In the genomic region with DNA sequence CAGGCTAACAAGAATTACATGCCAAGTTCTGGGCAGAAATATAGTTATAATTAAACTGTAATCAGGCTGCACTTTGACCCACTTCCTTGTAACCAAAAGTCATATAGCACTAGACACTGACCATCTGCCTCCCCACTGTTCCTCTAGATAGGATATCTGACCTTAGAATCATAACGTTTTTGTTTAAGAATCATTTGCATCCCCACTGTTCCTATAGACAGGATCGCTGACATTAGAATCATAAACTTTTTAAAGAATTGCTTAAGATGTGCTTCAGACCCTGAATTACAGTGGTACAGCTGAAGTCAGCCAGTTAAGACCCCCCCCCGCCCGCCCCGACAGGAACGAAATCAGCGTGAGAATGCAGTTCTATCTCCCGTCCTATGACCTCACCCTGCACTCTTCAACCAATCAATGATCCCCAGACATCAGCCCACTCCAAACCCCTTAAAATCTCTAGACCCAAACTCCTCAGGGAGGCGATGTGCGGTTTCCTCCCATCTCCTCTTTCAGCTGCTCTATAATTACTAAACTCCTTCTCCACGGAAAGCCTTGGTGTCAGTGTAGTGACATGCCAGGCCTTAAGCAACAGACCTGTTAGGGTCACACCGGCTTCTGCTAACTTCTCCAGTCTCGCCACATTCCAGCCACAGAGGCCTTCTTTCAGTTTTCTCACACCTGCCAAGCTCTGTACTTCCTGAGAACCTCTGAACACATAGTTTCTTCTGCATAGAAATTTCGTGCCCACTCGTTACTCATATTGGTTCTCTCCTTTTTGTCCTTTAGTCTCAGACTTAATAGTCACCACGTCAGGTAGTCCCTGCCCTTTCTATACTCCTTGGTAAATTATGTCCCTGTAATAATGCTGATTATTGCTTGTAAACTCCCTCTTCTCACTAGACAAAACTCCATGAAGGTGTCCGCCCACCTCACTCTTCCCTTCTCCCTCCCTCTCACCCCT, we compare ENCODE assay signal across 1 cellular context.
TF ChIP-seq lines count a peak whose summit lies in the region.

No MANE protein-coding gene starts in this region.

TF ChIP-seq in K562, 482 proteins besides CTCF, POLR2A, EP300 and RAD21 (continued from another document and continues in another):
- TF ChIP-seq, protein P1, sequence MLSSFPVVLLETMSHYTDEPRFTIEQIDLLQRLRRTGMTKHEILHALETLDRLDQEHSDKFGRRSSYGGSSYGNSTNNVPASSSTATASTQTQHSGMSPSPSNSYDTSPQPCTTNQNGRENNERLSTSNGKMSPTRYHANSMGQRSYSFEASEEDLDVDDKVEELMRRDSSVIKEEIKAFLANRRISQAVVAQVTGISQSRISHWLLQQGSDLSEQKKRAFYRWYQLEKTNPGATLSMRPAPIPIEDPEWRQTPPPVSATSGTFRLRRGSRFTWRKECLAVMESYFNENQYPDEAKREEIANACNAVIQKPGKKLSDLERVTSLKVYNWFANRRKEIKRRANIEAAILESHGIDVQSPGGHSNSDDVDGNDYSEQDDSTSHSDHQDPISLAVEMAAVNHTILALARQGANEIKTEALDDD (IDR thresholded peaks at IDR 0.05): peak; percentile 47; the same call in 1 of the 2 replicates
- TF ChIP-seq ZBTB8A (IDR thresholded peaks at IDR 0.05; ENCODE audit: partially characterized antibody) (no peak), GATA2 (CRISPR knock-in tag; IDR thresholded peaks at IDR 0.05) (0 out of 2 replicates have a peak, but pooled peaks have one; percentile 25), NFRKB (IDR thresholded peaks at IDR 0.05; ENCODE audit: low read depth) (peak; percentile 85), NFXL1 (CRISPR knock-in tag; IDR thresholded peaks at IDR 0.05) (no peak), HNRNPK (IDR thresholded peaks at IDR 0.05; ENCODE audit: low read depth, low read length, poor library complexity, severe bottlenecking) (no peak), FOXO4 (CRISPR knock-in tag; IDR thresholded peaks at IDR 0.05) (no peak), USF2 (CRISPR knock-in tag; IDR thresholded peaks at IDR 0.05) (no peak), ZKSCAN3 (CRISPR knock-in tag; IDR thresholded peaks at IDR 0.05) (no peak), ATF1 (CRISPR knock-in tag; IDR thresholded peaks at IDR 0.05) (no peak), ATF1 (tag; IDR thresholded peaks at IDR 0.05) (peak; percentile 27; the same call in 1 of the 2 replicates), SIX5 (IDR thresholded peaks at IDR 0.05; ENCODE audit: borderline replicate concordance in 1 of 2, insufficient read depth in 1 of 2, low read depth in 1 of 2, low read length in 2 of 2) (no peak), YBX1 (IDR thresholded peaks at IDR 0.05) (no peak), FOXK1 (CRISPR knock-in tag; IDR thresholded peaks at IDR 0.05; ENCODE audit: borderline replicate concordance) (peak; percentile 52; the same call in 1 of the 2 replicates), MAFK (IDR thresholded peaks at IDR 0.05; ENCODE audit: low read length) (peak; percentile 29), SMARCE1 (IDR thresholded peaks at IDR 0.05) (peak; percentile 55; the same call in 1 of the 2 replicates), SRF (CRISPR knock-in tag; IDR thresholded peaks at IDR 0.05) (peak in 1 of 2 experiments; percentile 86; a peak in 1 of 4 replicates), POLR2B (IDR thresholded peaks at IDR 0.05; ENCODE audit: low read depth, partially characterized antibody) (peak; percentile 66), PRDM10 (IDR thresholded peaks at IDR 0.05; ENCODE audit: partially characterized antibody) (peak; percentile 81), TEAD2 (tag; IDR thresholded peaks at IDR 0.05) (peak; percentile 74), SMARCA5 (IDR thresholded peaks at IDR 0.05) (peak; percentile 67; the same call in 1 of the 2 replicates), SPI1 (IDR thresholded peaks at IDR 0.05; ENCODE audit: borderline replicate concordance, low read depth, low read length) (0 out of 2 replicates have a peak, but pooled peaks have one; percentile 5), ZFX (CRISPR knock-in tag; IDR thresholded peaks at IDR 0.05) (peak; percentile 52), BRD4 (IDR thresholded peaks at IDR 0.05) (no peak; the same call in 1 of the 2 replicates), POLR3G (IDR thresholded peaks at IDR 0.05; ENCODE audit: extremely low read depth, insufficient read length, insufficient replicate concordance) (no peak), RFX7 (CRISPR knock-in tag; IDR thresholded peaks at IDR 0.05) (no peak), ZNF165 (CRISPR knock-in tag; IDR thresholded peaks at IDR 0.05; ENCODE audit: borderline replicate concordance) (no peak), TCF3 (CRISPR knock-in tag; IDR thresholded peaks at IDR 0.05) (peak; percentile 46), HNRNPLL (IDR thresholded peaks at IDR 0.05; ENCODE audit: low read depth, low read length, poor library complexity, severe bottlenecking) (peak; percentile 36), GABPB2 (CRISPR knock-in tag; conservative IDR thresholded peaks at IDR 0.05) (no peak), ZNF699 (CRISPR knock-in tag; IDR thresholded peaks at IDR 0.05; ENCODE audit: insufficient replicate concordance) (no peak), ZNF830 (CRISPR knock-in tag; IDR thresholded peaks at IDR 0.05) (no peak), PHF8 (IDR thresholded peaks at IDR 0.05; ENCODE audit: borderline replicate concordance, low read length) (peak; percentile 24; the same call in 1 of the 2 replicates), BRD9 (IDR thresholded peaks at IDR 0.05; ENCODE audit: low read depth, partially characterized antibody) (peak; percentile 89), KLF13 (tag; IDR thresholded peaks at IDR 0.05; ENCODE audit: borderline replicate concordance, low read depth) (0 out of 2 replicates have a peak, but pooled peaks have one; percentile 31), E2F6 (IDR thresholded peaks at IDR 0.05; ENCODE audit: borderline replicate concordance in 1 of 2, extremely low read depth in 1 of 2, insufficient read depth in 1 of 2, insufficient read length in 1 of 2, low read depth in 1 of 2, low read length in 1 of 2, poor library complexity in 1 of 2, severe bottlenecking in 1 of 2) (no peak), POLR2AphosphoS2 (IDR thresholded peaks at IDR 0.05; ENCODE audit: low read length) (no peak), ZSCAN29 (IDR thresholded peaks at IDR 0.05) (no peak), COPS2 (conservative IDR thresholded peaks at IDR 0.05) (no peak), ZNF644 (tag; IDR thresholded peaks at IDR 0.05; ENCODE audit: low read depth) (peak; percentile 82; the same call in 1 of the 2 replicates)
- TF ChIP-seq, protein P2, sequence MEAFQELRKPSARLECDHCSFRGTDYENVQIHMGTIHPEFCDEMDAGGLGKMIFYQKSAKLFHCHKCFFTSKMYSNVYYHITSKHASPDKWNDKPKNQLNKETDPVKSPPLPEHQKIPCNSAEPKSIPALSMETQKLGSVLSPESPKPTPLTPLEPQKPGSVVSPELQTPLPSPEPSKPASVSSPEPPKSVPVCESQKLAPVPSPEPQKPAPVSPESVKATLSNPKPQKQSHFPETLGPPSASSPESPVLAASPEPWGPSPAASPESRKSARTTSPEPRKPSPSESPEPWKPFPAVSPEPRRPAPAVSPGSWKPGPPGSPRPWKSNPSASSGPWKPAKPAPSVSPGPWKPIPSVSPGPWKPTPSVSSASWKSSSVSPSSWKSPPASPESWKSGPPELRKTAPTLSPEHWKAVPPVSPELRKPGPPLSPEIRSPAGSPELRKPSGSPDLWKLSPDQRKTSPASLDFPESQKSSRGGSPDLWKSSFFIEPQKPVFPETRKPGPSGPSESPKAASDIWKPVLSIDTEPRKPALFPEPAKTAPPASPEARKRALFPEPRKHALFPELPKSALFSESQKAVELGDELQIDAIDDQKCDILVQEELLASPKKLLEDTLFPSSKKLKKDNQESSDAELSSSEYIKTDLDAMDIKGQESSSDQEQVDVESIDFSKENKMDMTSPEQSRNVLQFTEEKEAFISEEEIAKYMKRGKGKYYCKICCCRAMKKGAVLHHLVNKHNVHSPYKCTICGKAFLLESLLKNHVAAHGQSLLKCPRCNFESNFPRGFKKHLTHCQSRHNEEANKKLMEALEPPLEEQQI (IDR thresholded peaks at IDR 0.05): 0 out of 2 replicates have a peak, but pooled peaks have one; percentile 16
- TF ChIP-seq, protein P3, sequence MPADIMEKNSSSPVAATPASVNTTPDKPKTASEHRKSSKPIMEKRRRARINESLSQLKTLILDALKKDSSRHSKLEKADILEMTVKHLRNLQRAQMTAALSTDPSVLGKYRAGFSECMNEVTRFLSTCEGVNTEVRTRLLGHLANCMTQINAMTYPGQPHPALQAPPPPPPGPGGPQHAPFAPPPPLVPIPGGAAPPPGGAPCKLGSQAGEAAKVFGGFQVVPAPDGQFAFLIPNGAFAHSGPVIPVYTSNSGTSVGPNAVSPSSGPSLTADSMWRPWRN (IDR thresholded peaks at IDR 0.05; ENCODE audit: low read depth): no peak
- TF ChIP-seq, protein P4, sequence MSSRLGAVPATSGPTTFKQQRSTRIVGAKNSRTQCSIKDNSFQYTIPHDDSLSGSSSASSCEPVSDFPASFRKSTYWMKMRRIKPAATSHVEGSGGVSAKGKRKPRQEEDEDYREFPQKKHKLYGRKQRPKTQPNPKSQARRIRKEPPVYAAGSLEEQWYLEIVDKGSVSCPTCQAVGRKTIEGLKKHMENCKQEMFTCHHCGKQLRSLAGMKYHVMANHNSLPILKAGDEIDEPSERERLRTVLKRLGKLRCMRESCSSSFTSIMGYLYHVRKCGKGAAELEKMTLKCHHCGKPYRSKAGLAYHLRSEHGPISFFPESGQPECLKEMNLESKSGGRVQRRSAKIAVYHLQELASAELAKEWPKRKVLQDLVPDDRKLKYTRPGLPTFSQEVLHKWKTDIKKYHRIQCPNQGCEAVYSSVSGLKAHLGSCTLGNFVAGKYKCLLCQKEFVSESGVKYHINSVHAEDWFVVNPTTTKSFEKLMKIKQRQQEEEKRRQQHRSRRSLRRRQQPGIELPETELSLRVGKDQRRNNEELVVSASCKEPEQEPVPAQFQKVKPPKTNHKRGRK (tag; IDR thresholded peaks at IDR 0.05): no peak
- TF ChIP-seq, protein P5, sequence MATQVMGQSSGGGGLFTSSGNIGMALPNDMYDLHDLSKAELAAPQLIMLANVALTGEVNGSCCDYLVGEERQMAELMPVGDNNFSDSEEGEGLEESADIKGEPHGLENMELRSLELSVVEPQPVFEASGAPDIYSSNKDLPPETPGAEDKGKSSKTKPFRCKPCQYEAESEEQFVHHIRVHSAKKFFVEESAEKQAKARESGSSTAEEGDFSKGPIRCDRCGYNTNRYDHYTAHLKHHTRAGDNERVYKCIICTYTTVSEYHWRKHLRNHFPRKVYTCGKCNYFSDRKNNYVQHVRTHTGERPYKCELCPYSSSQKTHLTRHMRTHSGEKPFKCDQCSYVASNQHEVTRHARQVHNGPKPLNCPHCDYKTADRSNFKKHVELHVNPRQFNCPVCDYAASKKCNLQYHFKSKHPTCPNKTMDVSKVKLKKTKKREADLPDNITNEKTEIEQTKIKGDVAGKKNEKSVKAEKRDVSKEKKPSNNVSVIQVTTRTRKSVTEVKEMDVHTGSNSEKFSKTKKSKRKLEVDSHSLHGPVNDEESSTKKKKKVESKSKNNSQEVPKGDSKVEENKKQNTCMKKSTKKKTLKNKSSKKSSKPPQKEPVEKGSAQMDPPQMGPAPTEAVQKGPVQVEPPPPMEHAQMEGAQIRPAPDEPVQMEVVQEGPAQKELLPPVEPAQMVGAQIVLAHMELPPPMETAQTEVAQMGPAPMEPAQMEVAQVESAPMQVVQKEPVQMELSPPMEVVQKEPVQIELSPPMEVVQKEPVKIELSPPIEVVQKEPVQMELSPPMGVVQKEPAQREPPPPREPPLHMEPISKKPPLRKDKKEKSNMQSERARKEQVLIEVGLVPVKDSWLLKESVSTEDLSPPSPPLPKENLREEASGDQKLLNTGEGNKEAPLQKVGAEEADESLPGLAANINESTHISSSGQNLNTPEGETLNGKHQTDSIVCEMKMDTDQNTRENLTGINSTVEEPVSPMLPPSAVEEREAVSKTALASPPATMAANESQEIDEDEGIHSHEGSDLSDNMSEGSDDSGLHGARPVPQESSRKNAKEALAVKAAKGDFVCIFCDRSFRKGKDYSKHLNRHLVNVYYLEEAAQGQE (CRISPR knock-in tag; IDR thresholded peaks at IDR 0.05; ENCODE audit: low read depth): no peak
